In the genomic region with DNA sequence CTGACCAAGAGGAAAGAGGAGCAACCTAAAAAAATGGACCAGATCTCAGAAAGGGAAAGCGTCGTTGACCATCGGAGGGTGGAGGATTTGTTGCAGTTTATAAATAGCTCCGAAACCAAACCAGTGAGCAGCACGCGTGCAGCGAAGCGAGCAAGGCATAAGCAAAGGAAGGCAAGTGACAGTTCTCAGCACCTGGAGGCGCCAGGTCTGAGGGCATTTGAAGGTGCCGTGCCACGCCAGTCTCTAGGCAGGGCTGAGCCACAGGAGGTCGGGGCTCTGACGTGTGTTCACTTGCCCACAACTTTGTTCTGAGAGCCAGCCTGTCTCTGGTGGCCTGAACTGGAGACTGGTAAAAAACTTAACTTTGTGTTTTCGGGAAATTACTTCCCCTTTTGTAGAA, we compare ENCODE assay signal across 8 cellular contexts. TPM values are rescaled to one million over a fixed set of nuclear protein-coding genes. Genes with fewer than 3 reads are reported as not detected.
DNase-seq lines count a peak whose midpoint lies in the region; ATAC-seq lines count a peak whose summit lies in the region.

No MANE protein-coding gene starts in this region.

- intact Hi-C loops in right cardiac atrium (cut with DNase I): no loop called here

- H3K9me3 Mint-ChIP-seq in naive B cell: no peaks in the 10 kb centered on the region

- H3K27ac ChIP-seq in right cardiac atrium (ENCODE audit: low read length): no peak overlapping the region

- H3K4me1 Mint-ChIP-seq in naive B cell: peaks cover 44 to 69% (median 45%) of the 10 kb centered on the region in 3 donors

- H3K4me3 Mint-ChIP-seq in naive B cell: peak overlapping the region; percentile 52 to 88 (median 86)

- WGBS in right cardiac atrium: 75% methylated on average over 14 of the region's 14 CpGs

- H3K27me3 Mint-ChIP-seq in naive B cell: no peaks in the 10 kb centered on the region

- peaks cover 23 to 39% of the 10 kb centered on the region in 2 donors for H3K36me3 Mint-ChIP-seq in naive B cell

- no peaks in the 10 kb centered on the region for H3K27me3 ChIP-seq in right cardiac atrium (ENCODE audit: control insufficient read depth, insufficient read depth)

- H3K27ac Mint-ChIP-seq in naive B cell: peak overlapping the region; percentile 92 to 98 (median 97)

- no peaks in the 10 kb centered on the region for H3K9me3 ChIP-seq in right cardiac atrium (ENCODE audit: control insufficient read depth, low read length)

- DNase-seq in naive B cell (peak; percentile 82), NCI-H524 treated with DMSO at 0.1 percent for 48 hours (lab: John Stamatoyannopoulos, UW) (no peak), right cardiac atrium (no peak), hippocampal formation (lab: John Stamatoyannopoulos, UW) (no peak)
- DNase-seq in activated CD4-positive, alpha-beta T cell treated with anti-CD3 and anti-CD28 coated beads for 4 hours: no peak

- no peak overlapping the region for H3K4me3 ChIP-seq in right cardiac atrium (ENCODE audit: low read length)

- ATAC-seq in GM19023 (IDR thresholded peaks at IDR 0.05; ENCODE audit: unreplicated experiment) (peak; percentile 85), HG02588 (IDR thresholded peaks at IDR 0.05; ENCODE audit: unreplicated experiment) (peak; percentile 90), HG03575 (IDR thresholded peaks at IDR 0.05; ENCODE audit: extremely low read depth, insufficient number of reproducible peaks, low FRiP score, unreplicated experiment) (peak; percentile 46), naive B cell (ENCODE audit: low read depth in 2 of 2) (peak; percentile 95 to 97), right cardiac atrium (no peak)

- no peaks in the 10 kb centered on the region for H3K4me1 ChIP-seq in right cardiac atrium (ENCODE audit: control insufficient read depth, insufficient read depth, low read length)

RNA-seq across cellular contexts. Expression of a gene that starts 59.7 kb away (rescaled TPM):
- polyA plus RNA-seq in naive B cell (ENCODE audit: low read depth in 6 of 6) (10 to 100 TPM; 25.4 to 36.2 (median 35.3) TPM), right cardiac atrium (24.9 TPM)
- 10 to 100 TPM; 20.2 to 28.0 (median 24.6) TPM for total RNA-seq in right cardiac atrium

Comparison
In these comparisons a context has a peak if more than half of its experiments do, and no peak if none do; other contexts are left out.
1. ATAC-seq: peak in GM19023 (single experiment), HG02588 (single experiment), HG03575 (single experiment) and naive B cell (2 of 2); none in right cardiac atrium (0 of 2).